8 cellular contexts compared by ENCODE assay signal in genomic region chr4:70721747-70722146, GRCh38. TPM values are rescaled to one million over a fixed set of nuclear protein-coding genes. Genes with fewer than 3 reads are reported as not detected.
A peak's percentile ranks its signal among the peaks of the same experiment; 100 is the strongest.
DNase-seq lines count a peak whose midpoint lies in the region; ATAC-seq lines count a peak whose summit lies in the region.

A gene with protein sequence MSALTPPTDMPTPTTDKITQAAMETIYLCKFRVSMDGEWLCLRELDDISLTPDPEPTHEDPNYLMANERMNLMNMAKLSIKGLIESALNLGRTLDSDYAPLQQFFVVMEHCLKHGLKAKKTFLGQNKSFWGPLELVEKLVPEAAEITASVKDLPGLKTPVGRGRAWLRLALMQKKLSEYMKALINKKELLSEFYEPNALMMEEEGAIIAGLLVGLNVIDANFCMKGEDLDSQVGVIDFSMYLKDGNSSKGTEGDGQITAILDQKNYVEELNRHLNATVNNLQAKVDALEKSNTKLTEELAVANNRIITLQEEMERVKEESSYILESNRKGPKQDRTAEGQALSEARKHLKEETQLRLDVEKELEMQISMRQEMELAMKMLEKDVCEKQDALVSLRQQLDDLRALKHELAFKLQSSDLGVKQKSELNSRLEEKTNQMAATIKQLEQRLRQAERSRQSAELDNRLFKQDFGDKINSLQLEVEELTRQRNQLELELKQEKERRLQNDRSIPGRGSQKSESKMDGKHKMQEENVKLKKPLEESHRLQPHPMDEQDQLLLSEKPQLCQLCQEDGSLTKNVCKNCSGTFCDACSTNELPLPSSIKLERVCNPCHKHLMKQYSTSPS (plus strand): TSS chr4:70721964. CDS start chr4:70722574, 610 bp downstream.

- no peaks in the 10 kb centered on the region for H3K9me3 ChIP-seq in trophoblast cell (ENCODE audit: insufficient read depth, low read depth, low read length)

- no peak within 1 kb of the TSS for H2BK12ac ChIP-seq in trophoblast cell (ENCODE audit: low read length)

- H4K91ac ChIP-seq in trophoblast cell (ENCODE audit: low read depth, low read length), result no peak within 1 kb of the TSS

- WGBS in adipose tissue, 3 donors, result 39 to 73% (median 42%) methylated on average over 3 of the region's 3 CpGs
- WGBS in trophoblast cell (ENCODE audit: extremely low coverage, insufficient coverage, insufficient read length), result no CpG with 5 or more reads among the region's 3 CpGs

- peak within 1 kb of the TSS; percentile 74 for H2AK5ac ChIP-seq in trophoblast cell (ENCODE audit: low read length)

- no peak within 1 kb of the TSS for H2BK120ac ChIP-seq in trophoblast cell (ENCODE audit: insufficient read depth, low read length, poor library complexity)

- no peak within 1 kb of the TSS for H3K4me3 ChIP-seq in trophoblast cell (ENCODE audit: low read depth, low read length)

- peak within 1 kb of the TSS; percentile 88 for H3K18ac ChIP-seq in trophoblast cell (ENCODE audit: low read length)

- no peaks in the 10 kb centered on the region for H3K36me3 ChIP-seq in trophoblast cell (ENCODE audit: control insufficient read depth in 1 of 2, insufficient read depth in 2 of 2, low read length in 2 of 2)

- peaks cover 1% of the 10 kb centered on the region for H3K79me2 ChIP-seq in trophoblast cell (ENCODE audit: control insufficient read depth, insufficient read depth, low read length, poor library complexity)

- no peak within 1 kb of the TSS for H3K14ac ChIP-seq in trophoblast cell (ENCODE audit: low read length)

- no peaks in the 10 kb centered on the region for H3K79me1 ChIP-seq in trophoblast cell (ENCODE audit: low read length)

- H3K4me1 ChIP-seq in trophoblast cell (ENCODE audit: control insufficient read depth in 1 of 2, insufficient read depth in 2 of 2, low read length in 2 of 2), result peaks cover 0 to 6% of the 10 kb centered on the region in 2 experiments

- intact Hi-C loops in cardiac septum (cut with DNase I), result no loop called here

- no peak within 1 kb of the TSS for H3K9ac ChIP-seq in trophoblast cell (ENCODE audit: low read length)

- no peak within 1 kb of the TSS for H4K12ac ChIP-seq in trophoblast cell (ENCODE audit: low read depth, low read length)

- no peak within 1 kb of the TSS for H2AFZ ChIP-seq in trophoblast cell (ENCODE audit: insufficient read depth, low read length, poor library complexity)

- no peak within 1 kb of the TSS for H2BK5ac ChIP-seq in trophoblast cell (ENCODE audit: low read depth, low read length, poor library complexity)

- peak; percentile 60 for DNase-seq in DMS79 (lab: John Stamatoyannopoulos, UW)
- DNase-seq in NCI-H2107 (lab: John Stamatoyannopoulos, UW), result peak; percentile 25
- DNase-seq in cardiac septum (ENCODE audit: low spot score), result no peak
- no peak for DNase-seq in trophoblast cell
- no peak for DNase-seq in NOMO-1 treated with dmso at 0.1 percent for 144 hours (lab: John Stamatoyannopoulos, UW; ENCODE audit: unreplicated experiment)

- H3K27me3 ChIP-seq in trophoblast cell (ENCODE audit: insufficient read depth, low read length), result no peaks in the 10 kb centered on the region

- H4K8ac ChIP-seq in trophoblast cell (ENCODE audit: low read depth, low read length), result no peak within 1 kb of the TSS

- no peak within 1 kb of the TSS for H3K4ac ChIP-seq in trophoblast cell (ENCODE audit: low read depth, low read length)

- no peak within 1 kb of the TSS for H3K4me2 ChIP-seq in trophoblast cell (ENCODE audit: low read length)

- H3K27ac ChIP-seq in adipose tissue (ENCODE audit: low read depth, low read length), result no peak within 1 kb of the TSS
- H3K27ac ChIP-seq in trophoblast cell (ENCODE audit: low read depth, low read length), result no peak within 1 kb of the TSS

- ATAC-seq in GM18511 (IDR thresholded peaks at IDR 0.05; ENCODE audit: unreplicated experiment) (no peak), HG03045 (IDR thresholded peaks at IDR 0.05; ENCODE audit: unreplicated experiment) (no peak)

- H3K23ac ChIP-seq in trophoblast cell (ENCODE audit: low read length), result no peak within 1 kb of the TSS

RNA-seq across cellular contexts. Expression of the gene that starts here (rescaled TPM):
- 10 to 100 TPM; 11.7 to 22.3 (median 15.8) TPM for polyA plus RNA-seq in adipose tissue
- total RNA-seq in cardiac septum, result 26.1 TPM
- 22.8 and 24.6 TPM in 2 replicates for polyA plus RNA-seq in trophoblast cell (2013)

Comparison
In these comparisons a context has a peak if more than half of its experiments do, and no peak if none do; other contexts are left out.
1. DNase-seq: peak in DMS79 (single experiment) and NCI-H2107 (single experiment); none in cardiac septum (single experiment), trophoblast cell (0 of 2) and NOMO-1 treated with dmso at 0.1 percent for 144 hours (single experiment).